Comparison of ENCODE assay signal across 8 cellular contexts in the genomic region with DNA sequence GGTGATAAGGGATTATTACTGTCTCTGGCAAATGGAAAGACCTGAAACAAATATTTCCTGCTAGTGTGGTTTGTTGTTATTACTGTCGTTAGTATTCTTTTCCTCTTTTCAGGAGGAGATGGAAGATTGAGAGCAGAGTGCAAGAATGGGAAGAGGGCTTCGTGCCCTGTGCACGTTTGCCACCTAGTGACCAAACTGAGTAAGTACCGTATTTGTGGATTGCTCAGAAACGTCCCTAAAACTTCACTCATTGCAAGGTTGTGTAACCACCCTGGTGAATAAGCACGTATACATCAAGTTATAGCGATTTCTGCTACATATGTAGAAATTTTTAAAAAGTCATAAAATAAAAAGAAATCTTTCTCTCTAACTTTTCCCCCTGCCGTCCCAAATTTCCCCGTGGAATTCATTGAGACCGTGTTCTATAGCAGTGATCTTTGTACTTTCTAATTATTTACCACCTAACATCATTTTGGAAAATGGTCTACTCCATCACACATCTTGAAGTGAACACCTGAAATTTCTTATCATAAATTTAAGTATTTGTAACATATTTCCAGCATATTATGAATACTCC. TPM values are rescaled to one million over a fixed set of nuclear protein-coding genes. Genes with fewer than 3 reads are reported as not detected.
DNase-seq lines count a peak whose midpoint lies in the region; ATAC-seq, FAIRE-seq and TF ChIP-seq lines count a peak whose summit lies in the region.

No MANE protein-coding gene starts in this region.

- no peak for TF ChIP-seq POLR2A in testis (IDR thresholded peaks at IDR 0.05)

- H3K4me3 ChIP-seq in HAP-1, result no peak overlapping the region
- H3K4me3 ChIP-seq in right cardiac atrium (ENCODE audit: low read length), result no peak overlapping the region
- no peak overlapping the region for H3K4me3 ChIP-seq in testis

- H3K27me3 Mint-ChIP-seq in activated CD8-positive, alpha-beta T cell treated with anti-CD3 and anti-CD28 coated beads for 36 hours, result no peaks in the 10 kb centered on the region

- H3K4me1 ChIP-seq in HAP-1, result no peaks in the 10 kb centered on the region
- no peaks in the 10 kb centered on the region for H3K4me1 ChIP-seq in right cardiac atrium (ENCODE audit: control insufficient read depth, insufficient read depth, low read length)
- no peaks in the 10 kb centered on the region for H3K4me1 ChIP-seq in testis

- no peaks in the 10 kb centered on the region for H3K9me3 Mint-ChIP-seq in activated CD8-positive, alpha-beta T cell treated with anti-CD3 and anti-CD28 coated beads for 36 hours

- WGBS in right cardiac atrium, result 27% methylated on average over 10 of the region's 10 CpGs
- 19 to 24% methylated on average over 10 of the region's 10 CpGs for WGBS in testis, 2 donors

- H3K4me3 Mint-ChIP-seq in activated CD8-positive, alpha-beta T cell treated with anti-CD3 and anti-CD28 coated beads for 36 hours, result no peak overlapping the region

- CTCF ChIA-PET in activated CD8-positive, alpha-beta T cell treated with anti-CD3 and anti-CD28 coated beads for 36 hours (lab: Charles Lee), result interaction anchor here (1.4 kb wide), 1 partner anchor 28 kb away, joined by 3 read pairs; no protein-coding TSS in a partner anchor

- H3K36me3 Mint-ChIP-seq in activated CD8-positive, alpha-beta T cell treated with anti-CD3 and anti-CD28 coated beads for 36 hours (ENCODE audit: low read depth), result no peaks in the 10 kb centered on the region

- no peaks in the 10 kb centered on the region for H3K27me3 ChIP-seq in HAP-1 (ENCODE audit: low read depth)
- no peaks in the 10 kb centered on the region for H3K27me3 ChIP-seq in right cardiac atrium (ENCODE audit: control insufficient read depth, insufficient read depth)
- H3K27me3 ChIP-seq in testis, result no peaks in the 10 kb centered on the region

- DNase-seq in ELR (ENCODE audit: low read depth) (peak; percentile 64), HAP-1 (ENCODE audit: low spot score in 2 of 2) (peak; percentile 53 to 75), NAMALWA (ENCODE audit: low spot score) (peak; percentile 34), right cardiac atrium (no peak), testis (peak; percentile 22)
- no peak for DNase-seq in activated CD8-positive, alpha-beta T cell treated with anti-CD3 and anti-CD28 coated beads for 36 hours

- intact Hi-C loops in activated CD8-positive, alpha-beta T cell treated with anti-CD3 and anti-CD28 coated beads for 36 hours (cut with micrococcal nuclease), result no loop called here
- intact Hi-C loops in right cardiac atrium (cut with DNase I), result loop anchor here in 2 of 4 donors (2.0 kb wide), 2 partner anchors 33 to 35 kb away; no protein-coding TSS in a partner anchor
- intact Hi-C loops in testis (cut with DNase I; ENCODE audit: low total_unique reads), result no loop called here

- POLR2A ChIA-PET in activated CD8-positive, alpha-beta T cell treated with anti-CD3 and anti-CD28 coated beads for 36 hours (lab: Charles Lee), result no interaction called here

- TF ChIP-seq CTCF in activated CD8-positive, alpha-beta T cell treated with anti-CD3 and anti-CD28 coated beads for 36 hours (IDR thresholded peaks at IDR 0.05), result peak; percentile 63
- peak in 2 of 3 experiments; percentile 50 to 57 for TF ChIP-seq CTCF in testis (IDR thresholded peaks at IDR 0.05)

- no peak overlapping the region for H3K27ac Mint-ChIP-seq in activated CD8-positive, alpha-beta T cell treated with anti-CD3 and anti-CD28 coated beads for 36 hours

- FAIRE-seq in A204.1 (lab: Jason Lieb, UNC), result peak; percentile 83

- peaks cover 11% of the 10 kb centered on the region for H3K36me3 ChIP-seq in HAP-1 (replicated peaks)
- H3K36me3 ChIP-seq in testis (ENCODE audit: low read depth, missing control alignments), result no peaks in the 10 kb centered on the region

- no peak overlapping the region for H3K27ac ChIP-seq in right cardiac atrium (ENCODE audit: low read length)
- no peak overlapping the region for H3K27ac ChIP-seq in testis

- H3K9me3 ChIP-seq in HAP-1, result no peaks in the 10 kb centered on the region
- no peaks in the 10 kb centered on the region for H3K9me3 ChIP-seq in right cardiac atrium (ENCODE audit: control insufficient read depth, low read length)
- H3K9me3 ChIP-seq in testis, result no peaks in the 10 kb centered on the region

- in situ Hi-C loops in HAP-1 (cut with MboI; ENCODE audit: low sequenced_read_pairs), result no loop called here

- no peaks in the 10 kb centered on the region for H3K4me1 Mint-ChIP-seq in activated CD8-positive, alpha-beta T cell treated with anti-CD3 and anti-CD28 coated beads for 36 hours (ENCODE audit: low read depth)

- ATAC-seq in activated CD8-positive, alpha-beta T cell treated with anti-CD3 and anti-CD28 coated beads for 36 hours, result peak; percentile 42
- ATAC-seq in right cardiac atrium, result peak; percentile 64 to 66
- ATAC-seq in GM21381 (IDR thresholded peaks at IDR 0.05; ENCODE audit: unreplicated experiment), result no peak

RNA-seq across cellular contexts. Expression of gene LINC00632, which starts 24.3 kb away (rescaled TPM):
- under 1 TPM; 0.41 to 0.43 TPM for total RNA-seq in activated CD8-positive, alpha-beta T cell treated with anti-CD3 and anti-CD28 coated beads for 36 hours
- total RNA-seq in right cardiac atrium (100 to 1,000 TPM; 226 to 398 (median 318) TPM), testis (10 to 100 TPM in 1 of 2 donors, 1 to 10 TPM in 1; 9.7 to 10.2 TPM)
- polyA plus RNA-seq in right cardiac atrium (12.8 TPM), testis (ENCODE audit: insufficient read depth, low read depth, low replicate concordance) (0.87 TPM)

Comparison
In these comparisons a context has a peak if more than half of its experiments do, and no peak if none do; other contexts are left out.
1. DNase-seq: peak in ELR (single experiment), HAP-1 (2 of 2), NAMALWA (single experiment) and testis (single experiment); none in activated CD8-positive, alpha-beta T cell treated with anti-CD3 and anti-CD28 coated beads for 36 hours (single experiment) and right cardiac atrium (0 of 3).
2. RNA of gene LINC00632, which starts 24.3 kb away (total RNA-seq): 226 to 398 TPM in right cardiac atrium; 9.7 to 10.2 TPM in testis and 0.41 to 0.43 TPM in activated CD8-positive, alpha-beta T cell treated with anti-CD3 and anti-CD28 coated beads for 36 hours; every median in the first group is over 10 times any median in the second.